9 cellular contexts compared by ENCODE assay signal in the genomic region with DNA sequence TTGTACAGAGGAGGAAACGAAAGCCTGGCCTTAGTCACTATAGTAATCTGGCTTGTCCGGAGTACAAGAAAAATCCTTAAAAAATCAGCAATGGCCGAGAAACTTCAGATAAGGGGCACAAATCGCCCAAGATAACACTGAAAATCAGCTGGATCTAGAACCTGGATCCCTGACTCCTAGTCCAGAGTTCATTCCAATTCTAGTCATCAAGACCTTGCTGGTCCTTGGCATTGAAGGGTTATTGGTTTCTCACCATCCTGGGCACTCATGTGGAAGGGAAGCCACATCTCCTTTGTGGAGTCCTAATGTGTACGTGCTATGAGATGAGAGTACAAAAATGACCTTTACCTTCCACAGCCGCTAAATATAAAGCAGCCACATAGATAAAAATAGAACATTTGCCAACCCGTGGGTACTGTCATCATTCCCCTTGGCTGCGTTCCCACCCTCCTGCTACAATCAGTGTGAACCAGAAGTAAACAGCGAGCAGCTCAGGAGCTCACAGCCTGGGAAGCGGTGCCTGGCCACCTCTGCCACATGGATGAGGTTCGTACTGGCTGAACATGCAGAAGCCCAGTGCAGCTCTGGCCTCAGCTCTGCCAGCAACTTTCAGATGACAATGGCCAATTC.
A peak's percentile ranks its signal among the peaks of the same experiment; 100 is the strongest.
DNase-seq lines count a peak whose midpoint lies in the region; ATAC-seq and TF ChIP-seq lines count a peak whose summit lies in the region.
"Had no signal": no experiment of that assay in that cellular context is flagged by ENCODE, and none has a peak within 500 bp of the region (broad histone marks: within the 10 kb centered on the region; RNA-seq: fewer than 3 reads in every experiment).

No MANE protein-coding gene starts in this region.

- H3K27ac ChIP-seq in right atrium auricular region (peak overlapping the region; percentile 95 to 99), thoracic aorta (peak overlapping the region; percentile 90 to 95)

- TF ChIP-seq CTCF in right atrium auricular region (IDR thresholded peaks at IDR 0.05) (no peak), thoracic aorta (IDR thresholded peaks at IDR 0.05) (no peak), osteocyte (IDR thresholded peaks at IDR 0.05) (no peak)

- no peak overlapping the region for H3K27ac Mint-ChIP-seq in osteocyte (ENCODE audit: unreplicated experiment)
- no peak overlapping the region for H3K27ac Mint-ChIP-seq in activated CD4-positive, alpha-beta T cell treated with anti-CD3 and anti-CD28 coated beads, Interleukin-2, amount 10 ng/mL, durations not matched to agents 7 days and 5 days

- peaks cover 5% of the 10 kb centered on the region for H3K4me1 Mint-ChIP-seq in osteocyte (ENCODE audit: unreplicated experiment)
- H3K4me1 Mint-ChIP-seq in activated CD4-positive, alpha-beta T cell treated with anti-CD3 and anti-CD28 coated beads, Interleukin-2, amount 10 ng/mL, durations not matched to agents 7 days and 5 days = no peaks in the 10 kb centered on the region

- H3K9me3 Mint-ChIP-seq in osteocyte (ENCODE audit: unreplicated experiment) = no peaks in the 10 kb centered on the region
- H3K9me3 Mint-ChIP-seq in activated CD4-positive, alpha-beta T cell treated with anti-CD3 and anti-CD28 coated beads, Interleukin-2, amount 10 ng/mL, durations not matched to agents 7 days and 5 days = no peaks in the 10 kb centered on the region

- H3K36me3 ChIP-seq in adipocyte (ENCODE audit: control insufficient read depth, insufficient read depth, low read length, severe bottlenecking) (peaks cover 33% of the 10 kb centered on the region), right atrium auricular region (peaks cover 86% of the 10 kb centered on the region), thoracic aorta (peaks cover 52% of the 10 kb centered on the region)

- CTCF ChIA-PET in activated CD4-positive, alpha-beta T cell treated with anti-CD3 and anti-CD28 coated beads, Interleukin-2, amount 10 ng/mL, durations not matched to agents 7 days and 5 days (lab: Charles Lee) = no interaction called here

- peak; percentile 29 for ATAC-seq in thoracic aorta (ENCODE audit: insufficient number of reproducible peaks, low FRiP score, low read depth)
- no peak for ATAC-seq in GM18868 (IDR thresholded peaks at IDR 0.05; ENCODE audit: unreplicated experiment)

- no peak overlapping the region for H3K4me3 Mint-ChIP-seq in osteocyte (ENCODE audit: unreplicated experiment)
- no peak overlapping the region for H3K4me3 Mint-ChIP-seq in activated CD4-positive, alpha-beta T cell treated with anti-CD3 and anti-CD28 coated beads, Interleukin-2, amount 10 ng/mL, durations not matched to agents 7 days and 5 days

- H3K9me3 ChIP-seq in adipocyte (ENCODE audit: control insufficient read depth, low read length) (no peaks in the 10 kb centered on the region), right atrium auricular region (no peaks in the 10 kb centered on the region), thoracic aorta (no peaks in the 10 kb centered on the region)

- POLR2A ChIA-PET in activated CD4-positive, alpha-beta T cell treated with anti-CD3 and anti-CD28 coated beads, Interleukin-2, amount 10 ng/mL, durations not matched to agents 7 days and 5 days (lab: Charles Lee) = no interaction called here

- H3K9ac ChIP-seq in adipocyte (ENCODE audit: low read length) = peak overlapping the region; percentile 47

- DNase-seq in LoVo (ENCODE audit: low spot score) (peak; percentile 69), adipocyte (ENCODE audit: low read depth) (no peak), right atrium auricular region (ENCODE audit: low spot score) (peak; percentile 84), thoracic aorta (ENCODE audit: low spot score) (peak; percentile 85), Kasumi-1 (lab: John Stamatoyannopoulos, UW) (no peak), osteocyte (ENCODE audit: extremely low spot score, unreplicated experiment) (no peak)
- no peak for DNase-seq in activated CD4-positive, alpha-beta T cell treated with anti-CD3 and anti-CD28 coated beads, Interleukin-2, amount 10 ng/mL, durations not matched to agents 7 days and 5 days
- DNase-seq: activated CD4-positive, alpha-beta T cell treated with anti-CD3 and anti-CD28 coated beads for 48 hours had no signal

- no peaks in the 10 kb centered on the region for H3K27me3 ChIP-seq in adipocyte (replicated peaks; ENCODE audit: control insufficient read depth, insufficient read depth, low read length)
- H3K27me3 ChIP-seq in right atrium auricular region = no peaks in the 10 kb centered on the region
- no peaks in the 10 kb centered on the region for H3K27me3 ChIP-seq in thoracic aorta (replicated peaks; ENCODE audit: insufficient read depth)

- H3K4me3 ChIP-seq in adipocyte (ENCODE audit: low read length) = no peak overlapping the region
- no peak overlapping the region for H3K4me3 ChIP-seq in right atrium auricular region
- no peak overlapping the region for H3K4me3 ChIP-seq in thoracic aorta

- H3K4me1 ChIP-seq in adipocyte (ENCODE audit: control insufficient read depth, insufficient read depth, low read length) (peaks cover 66% of the 10 kb centered on the region), right atrium auricular region (peaks cover 0 to 70% of the 10 kb centered on the region in 2 donors), thoracic aorta (ENCODE audit: control insufficient read depth in 1 of 2, low read depth in 2 of 2) (peaks cover 61 to 96% of the 10 kb centered on the region in 2 donors)

- H3K27me3 Mint-ChIP-seq in osteocyte (ENCODE audit: unreplicated experiment) = peaks cover 30% of the 10 kb centered on the region
- no peaks in the 10 kb centered on the region for H3K27me3 Mint-ChIP-seq in activated CD4-positive, alpha-beta T cell treated with anti-CD3 and anti-CD28 coated beads, Interleukin-2, amount 10 ng/mL, durations not matched to agents 7 days and 5 days

- no peaks in the 10 kb centered on the region for H3K36me3 Mint-ChIP-seq in osteocyte (ENCODE audit: unreplicated experiment)
- H3K36me3 Mint-ChIP-seq in activated CD4-positive, alpha-beta T cell treated with anti-CD3 and anti-CD28 coated beads, Interleukin-2, amount 10 ng/mL, durations not matched to agents 7 days and 5 days (ENCODE audit: low read depth) = no peaks in the 10 kb centered on the region

Comparison
In these comparisons a context has a peak if more than half of its experiments do, and no peak if none do; other contexts are left out.
1. DNase-seq: peak in LoVo (single experiment), right atrium auricular region (single experiment) and thoracic aorta (single experiment); none in adipocyte (single experiment), Kasumi-1 (0 of 2), osteocyte (single experiment) and activated CD4-positive, alpha-beta T cell treated with anti-CD3 and anti-CD28 coated beads, Interleukin-2, amount 10 ng/mL, durations not matched to agents 7 days and 5 days (single experiment).